8 cellular contexts compared by ENCODE assay signal in the genomic region with DNA sequence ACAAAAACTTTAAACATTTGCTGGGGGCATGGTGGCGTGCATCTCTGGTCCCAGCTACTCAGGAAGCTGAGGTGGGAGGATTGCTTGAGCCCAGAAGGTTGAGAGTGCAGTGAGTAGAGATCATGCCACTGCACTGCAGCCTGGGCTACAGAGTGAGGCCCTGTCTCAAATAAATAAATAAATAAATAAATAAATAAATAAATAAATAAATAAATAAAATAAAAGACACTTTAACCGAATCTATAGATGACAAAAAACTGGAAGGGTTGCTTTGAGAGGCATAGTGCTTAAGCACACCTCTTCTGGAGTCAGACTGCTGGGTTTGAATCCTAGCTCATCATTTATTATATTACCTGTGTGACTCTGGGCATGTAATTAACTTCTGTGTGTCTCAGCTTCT. TPM values are rescaled to one million over a fixed set of nuclear protein-coding genes. Genes with fewer than 3 reads are reported as not detected.
"Had no signal": no experiment of that assay in that cellular context is flagged by ENCODE, and none has a peak within 500 bp of the region (broad histone marks: within the 10 kb centered on the region; RNA-seq: fewer than 3 reads in every experiment).

No MANE protein-coding gene starts in this region.

- H3K9me3 Mint-ChIP-seq: IgD-negative memory B cell had no signal

- H3K27ac Mint-ChIP-seq: IgD-negative memory B cell had no signal

- H3K4me1 Mint-ChIP-seq: IgD-negative memory B cell had no signal

- H3K4me3 Mint-ChIP-seq: IgD-negative memory B cell had no signal

- H3K4me3 ChIP-seq: K562 had no signal

- H3K27me3 Mint-ChIP-seq: IgD-negative memory B cell had no signal

- DNase-seq: IMR-90, KBM-7, KG1 had no signal

- H3K27ac ChIP-seq: HL-60, KMS-11 had no signal

RNA-seq across cellular contexts. Expression of a gene that starts 21.2 kb away (rescaled TPM):
- total RNA-seq: HT-29 had no signal
